Comparison of ENCODE assay signal across 1 cellular context in genomic region chr15:34358367-34358766, GRCh38.
TF ChIP-seq lines count a peak whose summit lies in the region.

No MANE protein-coding gene starts in this region.

TF ChIP-seq in K562, 482 proteins besides CTCF, POLR2A, EP300 and RAD21:
- no peak for TF ChIP-seq TEAD4 (IDR thresholded peaks at IDR 0.05; ENCODE audit: low read length)
- no peak for TF ChIP-seq TEAD4 (CRISPR knock-in tag; IDR thresholded peaks at IDR 0.05; ENCODE audit: borderline replicate concordance)
